In the genomic region with DNA sequence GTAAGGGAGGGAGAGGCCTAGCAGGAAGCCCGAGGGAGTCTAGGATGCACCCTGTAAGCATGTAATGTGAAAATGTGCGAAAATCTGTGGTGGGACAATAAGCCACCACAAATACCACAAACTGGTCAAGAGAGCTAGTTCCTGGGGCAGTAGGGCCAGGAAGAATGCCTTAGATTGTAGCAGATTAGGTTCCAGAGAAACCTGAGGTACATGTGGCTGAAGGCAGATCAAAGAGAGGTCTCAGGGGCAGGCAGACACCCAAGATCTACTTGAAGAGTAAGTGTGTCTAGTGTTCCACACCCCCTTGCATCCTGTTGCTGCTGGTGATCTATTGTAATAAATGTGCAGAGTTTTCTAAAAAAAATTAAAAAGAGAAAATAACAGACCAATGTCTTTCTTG, we compare ENCODE assay signal across 1 cellular context.
TF ChIP-seq lines count a peak whose summit lies in the region.

No MANE protein-coding gene starts in this region.

TF ChIP-seq in GM23338, 12 proteins besides CTCF, POLR2A, EP300 and RAD21 (continued from another document):
- TF ChIP-seq, protein P1, sequence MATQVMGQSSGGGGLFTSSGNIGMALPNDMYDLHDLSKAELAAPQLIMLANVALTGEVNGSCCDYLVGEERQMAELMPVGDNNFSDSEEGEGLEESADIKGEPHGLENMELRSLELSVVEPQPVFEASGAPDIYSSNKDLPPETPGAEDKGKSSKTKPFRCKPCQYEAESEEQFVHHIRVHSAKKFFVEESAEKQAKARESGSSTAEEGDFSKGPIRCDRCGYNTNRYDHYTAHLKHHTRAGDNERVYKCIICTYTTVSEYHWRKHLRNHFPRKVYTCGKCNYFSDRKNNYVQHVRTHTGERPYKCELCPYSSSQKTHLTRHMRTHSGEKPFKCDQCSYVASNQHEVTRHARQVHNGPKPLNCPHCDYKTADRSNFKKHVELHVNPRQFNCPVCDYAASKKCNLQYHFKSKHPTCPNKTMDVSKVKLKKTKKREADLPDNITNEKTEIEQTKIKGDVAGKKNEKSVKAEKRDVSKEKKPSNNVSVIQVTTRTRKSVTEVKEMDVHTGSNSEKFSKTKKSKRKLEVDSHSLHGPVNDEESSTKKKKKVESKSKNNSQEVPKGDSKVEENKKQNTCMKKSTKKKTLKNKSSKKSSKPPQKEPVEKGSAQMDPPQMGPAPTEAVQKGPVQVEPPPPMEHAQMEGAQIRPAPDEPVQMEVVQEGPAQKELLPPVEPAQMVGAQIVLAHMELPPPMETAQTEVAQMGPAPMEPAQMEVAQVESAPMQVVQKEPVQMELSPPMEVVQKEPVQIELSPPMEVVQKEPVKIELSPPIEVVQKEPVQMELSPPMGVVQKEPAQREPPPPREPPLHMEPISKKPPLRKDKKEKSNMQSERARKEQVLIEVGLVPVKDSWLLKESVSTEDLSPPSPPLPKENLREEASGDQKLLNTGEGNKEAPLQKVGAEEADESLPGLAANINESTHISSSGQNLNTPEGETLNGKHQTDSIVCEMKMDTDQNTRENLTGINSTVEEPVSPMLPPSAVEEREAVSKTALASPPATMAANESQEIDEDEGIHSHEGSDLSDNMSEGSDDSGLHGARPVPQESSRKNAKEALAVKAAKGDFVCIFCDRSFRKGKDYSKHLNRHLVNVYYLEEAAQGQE (IDR thresholded peaks at IDR 0.05; ENCODE audit: unreplicated experiment), result no peak
- TF ChIP-seq CREB1 (CRISPR knock-in tag; IDR thresholded peaks at IDR 0.05; ENCODE audit: low read depth) (no peak), ZNF114 (CRISPR knock-in tag; IDR thresholded peaks at IDR 0.05) (no peak), POLR2AphosphoS5 (IDR thresholded peaks at IDR 0.05; ENCODE audit: low read depth) (no peak), STAT1 (IDR thresholded peaks at IDR 0.05; ENCODE audit: unreplicated experiment) (no peak), EZH2phosphoT487 (IDR thresholded peaks at IDR 0.05; ENCODE audit: unreplicated experiment) (no peak), EZH2 (IDR thresholded peaks at IDR 0.05; ENCODE audit: low read depth, unreplicated experiment) (no peak)
- TF ChIP-seq, protein P2, sequence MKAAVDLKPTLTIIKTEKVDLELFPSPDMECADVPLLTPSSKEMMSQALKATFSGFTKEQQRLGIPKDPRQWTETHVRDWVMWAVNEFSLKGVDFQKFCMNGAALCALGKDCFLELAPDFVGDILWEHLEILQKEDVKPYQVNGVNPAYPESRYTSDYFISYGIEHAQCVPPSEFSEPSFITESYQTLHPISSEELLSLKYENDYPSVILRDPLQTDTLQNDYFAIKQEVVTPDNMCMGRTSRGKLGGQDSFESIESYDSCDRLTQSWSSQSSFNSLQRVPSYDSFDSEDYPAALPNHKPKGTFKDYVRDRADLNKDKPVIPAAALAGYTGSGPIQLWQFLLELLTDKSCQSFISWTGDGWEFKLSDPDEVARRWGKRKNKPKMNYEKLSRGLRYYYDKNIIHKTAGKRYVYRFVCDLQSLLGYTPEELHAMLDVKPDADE (IDR thresholded peaks at IDR 0.05), result no peak
